ENCODE assay signal across 1 cellular context in genomic region chr1:205256956-205257615, GRCh38.
TF ChIP-seq lines count a peak whose summit lies in the region.

No MANE protein-coding gene starts in this region.

TF ChIP-seq in IMR-90, 13 proteins besides CTCF, POLR2A, EP300 and RAD21:
- TF ChIP-seq RFX5 (IDR thresholded peaks at IDR 0.05; ENCODE audit: low read depth, low read length) = no peak
- TF ChIP-seq CEBPB (IDR thresholded peaks at IDR 0.05; ENCODE audit: low read depth, low read length) = no peak
- TF ChIP-seq BHLHE40 (IDR thresholded peaks at IDR 0.05; ENCODE audit: low read depth, low read length) = no peak
- no peak for TF ChIP-seq USF2 (IDR thresholded peaks at IDR 0.05; ENCODE audit: low read depth, low read length)
- TF ChIP-seq MXI1 (IDR thresholded peaks at IDR 0.05; ENCODE audit: borderline replicate concordance, low read depth, low read length) = no peak
- TF ChIP-seq ELK1 (IDR thresholded peaks at IDR 0.05; ENCODE audit: borderline replicate concordance, low read depth, low read length) = no peak
- no peak for TF ChIP-seq RCOR1 (IDR thresholded peaks at IDR 0.05; ENCODE audit: insufficient replicate concordance, low read length)
- TF ChIP-seq FOS (IDR thresholded peaks at IDR 0.05; ENCODE audit: low read depth, low read length) = no peak
- no peak for TF ChIP-seq MAZ (IDR thresholded peaks at IDR 0.05; ENCODE audit: borderline replicate concordance, low read depth, low read length)
- TF ChIP-seq CHD1 (IDR thresholded peaks at IDR 0.05; ENCODE audit: low read depth, low read length) = no peak
- no peak for TF ChIP-seq SMC3 (IDR thresholded peaks at IDR 0.05; ENCODE audit: low read depth, low read length)
- TF ChIP-seq MAFK (IDR thresholded peaks at IDR 0.05; ENCODE audit: low read depth, low read length) = no peak
- no peak for TF ChIP-seq NFE2L2 (IDR thresholded peaks at IDR 0.05; ENCODE audit: low read depth, low read length)
